In the genomic region with DNA sequence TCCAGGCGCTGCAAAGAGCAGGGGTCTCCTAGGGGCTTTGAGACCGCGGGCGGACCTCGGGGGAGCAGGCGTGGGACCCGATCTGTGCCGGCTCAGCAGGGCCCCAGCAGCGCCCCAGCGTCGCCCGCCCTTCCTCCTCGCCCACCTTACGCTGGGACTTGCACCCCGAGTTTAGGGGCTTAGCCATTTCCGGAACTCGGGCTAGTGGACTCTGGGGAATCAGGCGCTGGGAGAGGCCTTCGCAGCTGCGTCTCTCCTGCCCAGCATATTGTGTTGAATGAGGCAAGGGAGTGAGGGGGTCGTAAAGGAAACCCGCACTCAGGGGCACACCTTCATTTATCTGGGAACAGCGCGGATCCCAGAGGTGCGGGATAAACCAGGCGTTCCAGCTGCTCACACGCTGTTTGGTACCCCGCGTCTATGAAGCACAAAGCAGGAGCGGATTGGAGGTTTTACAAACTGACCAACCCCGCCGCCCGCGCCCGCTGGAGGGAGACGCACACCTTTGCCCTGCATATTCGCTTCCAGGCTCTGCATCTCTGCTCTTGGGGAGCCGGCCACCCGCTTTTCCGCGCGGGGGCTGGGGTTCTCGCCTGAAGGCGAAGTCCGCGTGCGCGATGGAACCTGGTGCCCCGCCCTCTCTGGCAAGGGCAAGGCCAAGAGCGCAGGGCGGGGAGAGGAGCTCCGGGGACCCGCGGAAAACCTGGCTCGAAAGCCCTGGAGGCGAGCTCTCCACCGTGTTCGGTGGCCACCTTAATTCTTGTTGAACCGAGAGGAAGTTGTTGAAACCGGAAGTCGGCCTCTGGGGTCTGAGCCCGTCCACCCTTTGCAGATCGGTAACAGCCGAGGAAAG, we compare ENCODE assay signal across 1 cellular context.
TF ChIP-seq lines count a peak whose summit lies in the region.

No MANE protein-coding gene starts in this region.

TF ChIP-seq in Ishikawa, 13 proteins besides CTCF, POLR2A, EP300 and RAD21 (continued from another document):
- TF ChIP-seq, protein P1, sequence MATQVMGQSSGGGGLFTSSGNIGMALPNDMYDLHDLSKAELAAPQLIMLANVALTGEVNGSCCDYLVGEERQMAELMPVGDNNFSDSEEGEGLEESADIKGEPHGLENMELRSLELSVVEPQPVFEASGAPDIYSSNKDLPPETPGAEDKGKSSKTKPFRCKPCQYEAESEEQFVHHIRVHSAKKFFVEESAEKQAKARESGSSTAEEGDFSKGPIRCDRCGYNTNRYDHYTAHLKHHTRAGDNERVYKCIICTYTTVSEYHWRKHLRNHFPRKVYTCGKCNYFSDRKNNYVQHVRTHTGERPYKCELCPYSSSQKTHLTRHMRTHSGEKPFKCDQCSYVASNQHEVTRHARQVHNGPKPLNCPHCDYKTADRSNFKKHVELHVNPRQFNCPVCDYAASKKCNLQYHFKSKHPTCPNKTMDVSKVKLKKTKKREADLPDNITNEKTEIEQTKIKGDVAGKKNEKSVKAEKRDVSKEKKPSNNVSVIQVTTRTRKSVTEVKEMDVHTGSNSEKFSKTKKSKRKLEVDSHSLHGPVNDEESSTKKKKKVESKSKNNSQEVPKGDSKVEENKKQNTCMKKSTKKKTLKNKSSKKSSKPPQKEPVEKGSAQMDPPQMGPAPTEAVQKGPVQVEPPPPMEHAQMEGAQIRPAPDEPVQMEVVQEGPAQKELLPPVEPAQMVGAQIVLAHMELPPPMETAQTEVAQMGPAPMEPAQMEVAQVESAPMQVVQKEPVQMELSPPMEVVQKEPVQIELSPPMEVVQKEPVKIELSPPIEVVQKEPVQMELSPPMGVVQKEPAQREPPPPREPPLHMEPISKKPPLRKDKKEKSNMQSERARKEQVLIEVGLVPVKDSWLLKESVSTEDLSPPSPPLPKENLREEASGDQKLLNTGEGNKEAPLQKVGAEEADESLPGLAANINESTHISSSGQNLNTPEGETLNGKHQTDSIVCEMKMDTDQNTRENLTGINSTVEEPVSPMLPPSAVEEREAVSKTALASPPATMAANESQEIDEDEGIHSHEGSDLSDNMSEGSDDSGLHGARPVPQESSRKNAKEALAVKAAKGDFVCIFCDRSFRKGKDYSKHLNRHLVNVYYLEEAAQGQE (IDR thresholded peaks at IDR 0.05; ENCODE audit: low read depth) = no peak
- TF ChIP-seq YY1 (IDR thresholded peaks at IDR 0.05; ENCODE audit: low read depth) (no peak), CREB1 (IDR thresholded peaks at IDR 0.05; ENCODE audit: low read depth) (no peak), EGR1 (IDR thresholded peaks at IDR 0.05) (no peak), TEAD4 (IDR thresholded peaks at IDR 0.05) (no peak), MAX (IDR thresholded peaks at IDR 0.05) (peak; percentile 57; the same call in 1 of the 2 replicates), TAF1 (IDR thresholded peaks at IDR 0.05; ENCODE audit: low read depth) (peak; percentile 27; the same call in 1 of the 2 replicates), FOXM1 (IDR thresholded peaks at IDR 0.05; ENCODE audit: borderline replicate concordance, low read depth) (no peak), CEBPB (IDR thresholded peaks at IDR 0.05) (no peak), ZBTB7A (IDR thresholded peaks at IDR 0.05; ENCODE audit: low read depth) (peak; percentile 96; the same call in 1 of the 2 replicates), TCF12 (IDR thresholded peaks at IDR 0.05; ENCODE audit: low read depth) (no peak)
